In genomic region chr2:232255033-232255432, GRCh38 we compare ENCODE assay signal across 35 cellular contexts.
"Had no signal": no experiment of that assay in that cellular context is flagged by ENCODE, and none has a peak within 500 bp of the region (broad histone marks: within the 10 kb centered on the region; RNA-seq: fewer than 3 reads in every experiment).

No MANE protein-coding gene starts in this region.

- H3K4me3 Mint-ChIP-seq: activated B cell treated with CpG ODN at 0.5 μM for 24 hours; activated CD4-positive, alpha-beta memory T cell treated with anti-CD3 and anti-CD28 coated beads for 36 hours; activated CD4-positive, alpha-beta T cell treated with anti-CD3 and anti-CD28 coated beads, Interleukin-2, amount 10 ng/mL, durations not matched to agents 24 days and 14 days; activated CD8-positive, alpha-beta T cell treated with anti-CD3 and anti-CD28 coated beads for 36 hours; activated naive CD4-positive, alpha-beta T cell treated with anti-CD3 and anti-CD28 coated beads for 36 hours; activated naive CD8-positive, alpha-beta T cell treated with anti-CD3 and anti-CD28 coated beads for 36 hours; activated T-cell treated with anti-CD3 and anti-CD28 coated beads, Interleukin-2, amount 50 U/mL, for 4 hours; activated T-cell treated with anti-CD3 and anti-CD28 coated beads, Interleukin-2, amount 50 U/mL, for 72 hours; activated T-helper 1 cell treated with anti-CD3 and anti-CD28 coated beads, Interleukin-12 subunit alpha, Interleukin-12 subunit beta, Interleukin-2, Interleukin-4 antibody, amounts not matched to agents 30 ng/mL and 10 ng/mL and 1 ng/mL, durations not matched to agents 14 hours and 24 hours and 36 hours; activated T-helper 17 cell treated with anti-CD3 and anti-CD28 coated beads, Interleukin-2, amount 50 U/mL, for 72 hours; T-helper 1 cell treated with Interleukin-12 subunit alpha and Interleukin-12 subunit beta and Interleukin-4 antibody, amounts not matched to agents 30 μg/mL and 1 μg/mL, for 36 hours; T-helper 2 cell treated with Interferon-gamma antibody and Interleukin-4, amounts not matched to agents 5 μg/mL and 100 μg/mL, for 36 hours had no signal

- ATAC-seq: activated CD8-positive, alpha-beta T cell treated with anti-CD3 and anti-CD28 coated beads for 36 hours; activated naive CD4-positive, alpha-beta T cell treated with anti-CD3 and anti-CD28 coated beads, Interleukin-2, amount 50 U/mL, for 72 hours; activated T-cell treated with anti-CD3 and anti-CD28 coated beads, Interleukin-2, amount 50 U/mL, for 4 hours; activated T-cell treated with anti-CD3 and anti-CD28 coated beads, Interleukin-2, amount 50 U/mL, for 72 hours; activated T-helper 17 cell treated with anti-CD3 and anti-CD28 coated beads, Interleukin-2, amount 50 U/mL, for 72 hours; body of pancreas had no signal

- H3K27ac ChIP-seq: adrenal gland, body of pancreas, brain microvascular endothelial cell, breast epithelium, VCaP had no signal

- H3K36me3 ChIP-seq: adrenal gland, brain microvascular endothelial cell, breast epithelium had no signal

- H3K4me3 ChIP-seq: adrenal gland, body of pancreas, breast epithelium had no signal

- H3K4me1 Mint-ChIP-seq: activated B cell treated with CpG ODN at 0.5 μM for 24 hours; activated CD4-positive, alpha-beta T cell treated with anti-CD3 and anti-CD28 coated beads, Interleukin-2, amount 10 ng/mL, durations not matched to agents 24 days and 14 days; activated naive CD8-positive, alpha-beta T cell treated with anti-CD3 and anti-CD28 coated beads for 36 hours; activated T-helper 17 cell treated with anti-CD3 and anti-CD28 coated beads, Interleukin-2, amount 50 U/mL, for 72 hours had no signal

- H3K27me3 ChIP-seq: adrenal gland, body of pancreas, breast epithelium had no signal

- H3K9me3 Mint-ChIP-seq: activated B cell treated with CpG ODN at 0.5 μM for 24 hours; activated CD4-positive, alpha-beta memory T cell treated with anti-CD3 and anti-CD28 coated beads for 36 hours; activated CD4-positive, alpha-beta T cell treated with anti-CD3 and anti-CD28 coated beads, Interleukin-2, amount 10 ng/mL, durations not matched to agents 24 days and 14 days; activated CD8-positive, alpha-beta T cell treated with anti-CD3 and anti-CD28 coated beads for 36 hours; activated naive CD4-positive, alpha-beta T cell treated with anti-CD3 and anti-CD28 coated beads for 36 hours; activated naive CD4-positive, alpha-beta T cell treated with anti-CD3 and anti-CD28 coated beads, Interleukin-2, amount 50 U/mL, for 72 hours; activated naive CD8-positive, alpha-beta T cell treated with anti-CD3 and anti-CD28 coated beads for 36 hours; activated T-cell treated with anti-CD3 and anti-CD28 coated beads, Interleukin-2, amount 50 U/mL, for 4 hours; activated T-cell treated with anti-CD3 and anti-CD28 coated beads, Interleukin-2, amount 50 U/mL, for 72 hours; activated T-helper 1 cell treated with anti-CD3 and anti-CD28 coated beads, Interleukin-12 subunit alpha, Interleukin-12 subunit beta, Interleukin-2, Interleukin-4 antibody, amounts not matched to agents 30 ng/mL and 10 ng/mL and 1 ng/mL, durations not matched to agents 14 hours and 24 hours and 36 hours; activated T-helper 17 cell treated with anti-CD3 and anti-CD28 coated beads, Interleukin-2, amount 50 U/mL, for 72 hours; T-helper 1 cell treated with Interleukin-12 subunit alpha and Interleukin-12 subunit beta and Interleukin-4 antibody, amounts not matched to agents 30 μg/mL and 1 μg/mL, for 36 hours; T-helper 2 cell treated with Interferon-gamma antibody and Interleukin-4, amounts not matched to agents 5 μg/mL and 100 μg/mL, for 36 hours had no signal

- H3K4me1 ChIP-seq: adrenal gland, body of pancreas had no signal

- H3K27ac Mint-ChIP-seq: activated B cell treated with CpG ODN at 0.5 μM for 24 hours; activated CD4-positive, alpha-beta memory T cell treated with anti-CD3 and anti-CD28 coated beads for 36 hours; activated CD4-positive, alpha-beta T cell treated with anti-CD3 and anti-CD28 coated beads, Interleukin-2, amount 10 ng/mL, durations not matched to agents 24 days and 14 days; activated CD8-positive, alpha-beta T cell treated with anti-CD3 and anti-CD28 coated beads for 36 hours; activated naive CD4-positive, alpha-beta T cell treated with anti-CD3 and anti-CD28 coated beads for 36 hours; activated naive CD8-positive, alpha-beta T cell treated with anti-CD3 and anti-CD28 coated beads for 36 hours; activated T-cell treated with anti-CD3 and anti-CD28 coated beads, Interleukin-2, amount 50 U/mL, for 72 hours; activated T-helper 1 cell treated with anti-CD3 and anti-CD28 coated beads, Interleukin-12 subunit alpha, Interleukin-12 subunit beta, Interleukin-2, Interleukin-4 antibody, amounts not matched to agents 30 ng/mL and 10 ng/mL and 1 ng/mL, durations not matched to agents 14 hours and 24 hours and 36 hours; activated T-helper 17 cell treated with anti-CD3 and anti-CD28 coated beads, Interleukin-2, amount 50 U/mL, for 72 hours; T-helper 1 cell treated with Interleukin-12 subunit alpha and Interleukin-12 subunit beta and Interleukin-4 antibody, amounts not matched to agents 30 μg/mL and 1 μg/mL, for 36 hours; T-helper 2 cell treated with Interferon-gamma antibody and Interleukin-4, amounts not matched to agents 5 μg/mL and 100 μg/mL, for 36 hours had no signal

- H3K9me3 ChIP-seq: adrenal gland, body of pancreas, breast epithelium had no signal

- H3K27me3 Mint-ChIP-seq: activated B cell treated with CpG ODN at 0.5 μM for 24 hours; activated CD4-positive, alpha-beta memory T cell treated with anti-CD3 and anti-CD28 coated beads for 36 hours; activated CD4-positive, alpha-beta T cell treated with anti-CD3 and anti-CD28 coated beads, Interleukin-2, amount 10 ng/mL, durations not matched to agents 24 days and 14 days; activated CD8-positive, alpha-beta T cell treated with anti-CD3 and anti-CD28 coated beads for 36 hours; activated naive CD8-positive, alpha-beta T cell treated with anti-CD3 and anti-CD28 coated beads for 36 hours; activated T-helper 17 cell treated with anti-CD3 and anti-CD28 coated beads, Interleukin-2, amount 50 U/mL, for 72 hours had no signal

- DNase-seq: activated B cell treated with CpG ODN at 0.5 μM for 24 hours; activated CD4-positive, alpha-beta memory T cell treated with anti-CD3 and anti-CD28 coated beads for 36 hours; activated CD4-positive, alpha-beta T cell treated with anti-CD3 and anti-CD28 coated beads for 4 hours; activated CD4-positive, alpha-beta T cell treated with anti-CD3 and anti-CD28 coated beads, Interleukin-2, amount 10 ng/mL, durations not matched to agents 24 days and 14 days; activated CD4-positive, alpha-beta T cell treated with anti-CD3 and anti-CD28 coated beads, Interleukin-2, amount 50 U/mL, for 1 hour; activated CD4-positive, alpha-beta T cell treated with anti-CD3 and anti-CD28 coated beads, Interleukin-2, amount 50 U/mL, for 4 hours; activated CD4-positive, CD25-positive, alpha-beta regulatory T cell treated with anti-CD3 and anti-CD28 coated beads, Interleukin-2, amount 50 U/mL, for 72 hours; activated CD8-positive, alpha-beta memory T cell treated with anti-CD3 and anti-CD28 coated beads, Interleukin-2, amount 50 U/mL, for 4 hours; activated CD8-positive, alpha-beta T cell treated with anti-CD3 and anti-CD28 coated beads for 36 hours; activated effector memory CD4-positive, alpha-beta T cell treated with anti-CD3 and anti-CD28 coated beads, Interleukin-2, amount 50 U/mL, for 16 hours; activated gamma-delta T cell treated with Interleukin-2 at 50 U/mL for 16 hours; activated naive CD4-positive, alpha-beta T cell; activated naive CD4-positive, alpha-beta T cell treated with anti-CD3 and anti-CD28 coated beads for 36 hours; activated naive CD4-positive, alpha-beta T cell treated with anti-CD3 and anti-CD28 coated beads, Interleukin-2, amount 50 U/mL, for 16 hours; activated naive CD8-positive, alpha-beta T cell treated with anti-CD3 and anti-CD28 coated beads for 36 hours; activated T-cell treated with anti-CD3 and anti-CD28 coated beads for 4 hours; activated T-cell treated with anti-CD3 and anti-CD28 coated beads, Interleukin-2, amount 50 U/mL, for 1 hour; activated T-cell treated with anti-CD3 and anti-CD28 coated beads, Interleukin-2, amount 50 U/mL, for 4 hours; activated T-cell treated with anti-CD3 and anti-CD28 coated beads, Interleukin-2, amount 50 U/mL, for 72 hours; amniotic stem cell; aorta; body of pancreas; brain microvascular endothelial cell; SW 1271; T-helper 1 cell; T-helper 2 cell; T-helper 9 cell had no signal
